19 cellular contexts compared by ENCODE assay signal in genomic region chr2:233453111-233453915, GRCh38.
DNase-seq lines count a peak whose midpoint lies in the region; ATAC-seq and TF ChIP-seq lines count a peak whose summit lies in the region.
"Had no signal": no experiment of that assay in that cellular context is flagged by ENCODE, and none has a peak within 500 bp of the region (broad histone marks: within the 10 kb centered on the region; RNA-seq: fewer than 3 reads in every experiment).

No MANE protein-coding gene starts in this region.

- intact Hi-C loops in left ventricle myocardium inferior (cut with micrococcal nuclease) (no loop called here), posterior vena cava (cut with DNase I) (no loop called here)

- peaks cover 5% of the 10 kb centered on the region for H3K4me1 Mint-ChIP-seq in type B pancreatic cell (ENCODE audit: unreplicated experiment)

- H3K36me3 ChIP-seq in left ventricle myocardium inferior (peaks cover 100% of the 10 kb centered on the region), upper lobe of left lung (peaks cover 22 to 99% (median 90%) of the 10 kb centered on the region in 4 donors)
- H3K36me3 ChIP-seq: breast epithelium had no signal

- no peaks in the 10 kb centered on the region for H3K9me3 Mint-ChIP-seq in activated naive CD4-positive, alpha-beta T cell treated with anti-CD3 and anti-CD28 coated beads, Interleukin-2, amount 50 U/mL, for 72 hours
- H3K9me3 Mint-ChIP-seq in type B pancreatic cell, result no peaks in the 10 kb centered on the region

- no peak for ATAC-seq in activated naive CD4-positive, alpha-beta T cell treated with anti-CD3 and anti-CD28 coated beads, Interleukin-2, amount 50 U/mL, for 72 hours
- peak; percentile 15 to 40 for ATAC-seq in upper lobe of left lung (ENCODE audit: low FRiP score in 2 of 2)
- ATAC-seq in HG03521 (IDR thresholded peaks at IDR 0.05; ENCODE audit: unreplicated experiment), result no peak
- ATAC-seq: esophagus mucosa, GM12878 had no signal

- H3K27ac Mint-ChIP-seq in activated naive CD4-positive, alpha-beta T cell treated with anti-CD3 and anti-CD28 coated beads, Interleukin-2, amount 50 U/mL, for 72 hours, result peak overlapping the region; percentile 38 to 88
- no peak overlapping the region for H3K27ac Mint-ChIP-seq in type B pancreatic cell

- H3K4me3 ChIP-seq in left ventricle myocardium inferior, result no peak overlapping the region
- H3K4me3 ChIP-seq in upper lobe of left lung, result no peak overlapping the region
- H3K4me3 ChIP-seq: breast epithelium, GM12878, K562, prostate gland had no signal

- 82 to 90% methylated on average over 10 of the region's 10 CpGs for WGBS in upper lobe of left lung, 2 donors

- H3K4me1 ChIP-seq in left ventricle myocardium inferior (peaks cover 8% of the 10 kb centered on the region), upper lobe of left lung (peaks cover 0 to 4% (median 0%) of the 10 kb centered on the region in 4 donors)
- H3K4me1 ChIP-seq: breast epithelium, prostate gland had no signal

- peaks cover 0 to 10% of the 10 kb centered on the region in 2 donors for H3K36me3 Mint-ChIP-seq in activated naive CD4-positive, alpha-beta T cell treated with anti-CD3 and anti-CD28 coated beads, Interleukin-2, amount 50 U/mL, for 72 hours
- H3K36me3 Mint-ChIP-seq in type B pancreatic cell, result peaks cover 6% of the 10 kb centered on the region

- no peaks in the 10 kb centered on the region for H3K27me3 ChIP-seq in left ventricle myocardium inferior (ENCODE audit: low read depth)
- no peaks in the 10 kb centered on the region for H3K27me3 ChIP-seq in upper lobe of left lung
- H3K27me3 ChIP-seq: breast epithelium had no signal

- no peak for TF ChIP-seq POLR2A in upper lobe of left lung (IDR thresholded peaks at IDR 0.05)

- TF ChIP-seq CTCF in left ventricle myocardium inferior (IDR thresholded peaks at IDR 0.05; ENCODE audit: borderline replicate concordance) (no peak), upper lobe of left lung (IDR thresholded peaks at IDR 0.05) (no peak), type B pancreatic cell (conservative IDR thresholded peaks at IDR 0.05) (no peak)

- TF ChIP-seq EP300 in upper lobe of left lung (IDR thresholded peaks at IDR 0.05), result no peak

- no peak overlapping the region for H3K4me3 Mint-ChIP-seq in type B pancreatic cell

- H3K9me3 ChIP-seq in left ventricle myocardium inferior (replicated peaks), result no peaks in the 10 kb centered on the region
- H3K9me3 ChIP-seq in upper lobe of left lung, result no peaks in the 10 kb centered on the region
- H3K9me3 ChIP-seq: breast epithelium, prostate gland had no signal

- H3K27me3 Mint-ChIP-seq in type B pancreatic cell, result no peaks in the 10 kb centered on the region

- H3K27ac ChIP-seq in left ventricle myocardium inferior (replicated peaks) (peak overlapping the region; percentile 59), upper lobe of left lung (peak overlapping the region in 1 of 4 donors; percentile 36)
- H3K27ac ChIP-seq: breast epithelium, prostate gland had no signal

- DNase-seq in activated naive CD4-positive, alpha-beta T cell treated with anti-CD3 and anti-CD28 coated beads, Interleukin-2, amount 50 U/mL, for 72 hours (ENCODE audit: low spot score in 2 of 2), result no peak
- DNase-seq in activated naive CD4-positive, alpha-beta T cell treated with Interleukin-2 at 50 U/mL for 16 hours, result no peak
- no peak for DNase-seq in left ventricle myocardium inferior
- peak; percentile 71 for DNase-seq in posterior vena cava (ENCODE audit: low spot score)
- no peak for DNase-seq in upper lobe of left lung
- no peak for DNase-seq in type B pancreatic cell (ENCODE audit: extremely low spot score, unreplicated experiment)
- DNase-seq in middle frontal gyrus (ENCODE audit: extremely low spot score, low spot score), result no peak
- DNase-seq: activated CD4-positive, alpha-beta T cell treated with anti-CD3 and anti-CD28 coated beads, Interleukin-2, amount 50 U/mL, for 48 hours; DMS153; GF-D8; NCI-H2029; NCI-H446; RPMI8226 had no signal

Comparison
In these comparisons a context has a peak if more than half of its experiments do, and no peak if none do; other contexts are left out.
1. ATAC-seq: peak in upper lobe of left lung (2 of 2); none in activated naive CD4-positive, alpha-beta T cell treated with anti-CD3 and anti-CD28 coated beads, Interleukin-2, amount 50 U/mL, for 72 hours (0 of 2) and HG03521 (single experiment).